8 cellular contexts compared by ENCODE assay signal in genomic region chrX:119004920-119005524, GRCh38. TPM values are rescaled to one million over a fixed set of nuclear protein-coding genes. Genes with fewer than 3 reads are reported as not detected.
DNase-seq lines count a peak whose midpoint lies in the region; ATAC-seq and TF ChIP-seq lines count a peak whose summit lies in the region.

No MANE protein-coding gene starts in this region.

- H3K4me1 ChIP-seq in OCI-LY1 (ENCODE audit: insufficient read depth, low read length, severe bottlenecking), result no peaks in the 10 kb centered on the region
- H3K4me1 ChIP-seq in upper lobe of right lung, result no peaks in the 10 kb centered on the region

- no peak overlapping the region for H2AFZ ChIP-seq in OCI-LY1 (ENCODE audit: low read length)

- H3K4me2 ChIP-seq in OCI-LY1 (ENCODE audit: low read length), result no peak overlapping the region

- TF ChIP-seq CTCF in AG09309 (IDR thresholded peaks at IDR 0.05; ENCODE audit: control insufficient read depth, insufficient read depth, low read depth, low read length, missing control alignments) (peak; percentile 97), OCI-LY1 (IDR thresholded peaks at IDR 0.05; ENCODE audit: low read length) (peak; percentile 67), osteocyte (IDR thresholded peaks at IDR 0.05) (peak; percentile 83), upper lobe of right lung (IDR thresholded peaks at IDR 0.05) (peak; percentile 80)

- no peaks in the 10 kb centered on the region for H3K4me1 Mint-ChIP-seq in osteocyte (ENCODE audit: unreplicated experiment)

- H3K4me3 ChIP-seq in AG09309 (ENCODE audit: control insufficient read depth, low read depth, low read length) (no peak overlapping the region), OCI-LY1 (ENCODE audit: low read depth, low read length, poor library complexity, severe bottlenecking) (no peak overlapping the region), upper lobe of right lung (no peak overlapping the region)

- intact Hi-C loops in upper lobe of right lung (cut with DNase I), result no loop called here

- no peaks in the 10 kb centered on the region for H4K20me1 ChIP-seq in OCI-LY1 (ENCODE audit: insufficient read depth, low read length)

- H3K4me3 Mint-ChIP-seq in osteocyte (ENCODE audit: unreplicated experiment), result no peak overlapping the region

- H3K27ac ChIP-seq in OCI-LY1 (ENCODE audit: low read depth, low read length, poor library complexity, severe bottlenecking) (no peak overlapping the region), upper lobe of right lung (no peak overlapping the region)

- no peaks in the 10 kb centered on the region for H3F3A ChIP-seq in OCI-LY1 (ENCODE audit: insufficient read depth, low read length)

- no peaks in the 10 kb centered on the region for H3K36me3 Mint-ChIP-seq in osteocyte (ENCODE audit: unreplicated experiment)

- no peaks in the 10 kb centered on the region for H3K27me3 ChIP-seq in OCI-LY1 (ENCODE audit: insufficient read depth, low read length)
- H3K27me3 ChIP-seq in upper lobe of right lung, result no peaks in the 10 kb centered on the region

- no peak overlapping the region for H3K27ac Mint-ChIP-seq in osteocyte (ENCODE audit: unreplicated experiment)

- DNase-seq in AG09309 (ENCODE audit: low read depth) (no peak), fibroblast of peridontal ligament (ENCODE audit: extremely low read depth) (peak; percentile 24), osteocyte (ENCODE audit: extremely low spot score, unreplicated experiment) (no peak), upper lobe of right lung (peak; percentile 67)
- peak; percentile 67 to 74 for DNase-seq in activated T-cell treated with anti-CD3 and anti-CD28 coated beads, Interleukin-2, amount 50 U/mL, for 48 hours

- ATAC-seq in GM18511 (IDR thresholded peaks at IDR 0.05; ENCODE audit: unreplicated experiment) (peak; percentile 91), HG03108 (IDR thresholded peaks at IDR 0.05; ENCODE audit: unreplicated experiment) (peak; percentile 88), upper lobe of right lung (peak; percentile 92)

- H3K36me3 ChIP-seq in OCI-LY1 (ENCODE audit: insufficient read depth, low read length) (peaks cover 15% of the 10 kb centered on the region; the same call in 1 of the 2 replicates), upper lobe of right lung (peaks cover 8% of the 10 kb centered on the region)

- H3K9me2 ChIP-seq in OCI-LY1 (ENCODE audit: low read depth, low read length), result no peaks in the 10 kb centered on the region

- peaks cover 19% of the 10 kb centered on the region for H3K27me3 Mint-ChIP-seq in osteocyte (ENCODE audit: unreplicated experiment)

- H3K9me3 Mint-ChIP-seq in osteocyte (ENCODE audit: unreplicated experiment), result no peaks in the 10 kb centered on the region

- H3K79me2 ChIP-seq in OCI-LY1 (ENCODE audit: insufficient read depth, low read length), result no peaks in the 10 kb centered on the region

- H3K9ac ChIP-seq in OCI-LY1 (ENCODE audit: low read length), result no peak overlapping the region

- no peaks in the 10 kb centered on the region for H3K9me3 ChIP-seq in OCI-LY1 (ENCODE audit: low read length)
- H3K9me3 ChIP-seq in upper lobe of right lung, result no peaks in the 10 kb centered on the region

RNA-seq across cellular contexts. Expression of gene LONRF3, which starts 30.6 kb away (rescaled TPM):
- total RNA-seq in osteocyte (not detected in 2 replicates), upper lobe of right lung (24.4 TPM)

Comparison
In these comparisons a context has a peak if more than half of its experiments do, and no peak if none do; other contexts are left out.
1. DNase-seq: peak in activated T-cell treated with anti-CD3 and anti-CD28 coated beads, Interleukin-2, amount 50 U/mL, for 48 hours (2 of 2), fibroblast of peridontal ligament (single experiment) and upper lobe of right lung (single experiment); none in AG09309 (single experiment) and osteocyte (single experiment).
2. RNA of gene LONRF3, which starts 30.6 kb away (total RNA-seq): 24.4 TPM in upper lobe of right lung (single experiment); not detected in osteocyte; every median in the first group is over 10 times any median in the second.
3. Peak in every context shown above with its lines, with median percentiles within 50 percentile points of each other: CTCF ChIP-seq and ATAC-seq.